In the genomic region with DNA sequence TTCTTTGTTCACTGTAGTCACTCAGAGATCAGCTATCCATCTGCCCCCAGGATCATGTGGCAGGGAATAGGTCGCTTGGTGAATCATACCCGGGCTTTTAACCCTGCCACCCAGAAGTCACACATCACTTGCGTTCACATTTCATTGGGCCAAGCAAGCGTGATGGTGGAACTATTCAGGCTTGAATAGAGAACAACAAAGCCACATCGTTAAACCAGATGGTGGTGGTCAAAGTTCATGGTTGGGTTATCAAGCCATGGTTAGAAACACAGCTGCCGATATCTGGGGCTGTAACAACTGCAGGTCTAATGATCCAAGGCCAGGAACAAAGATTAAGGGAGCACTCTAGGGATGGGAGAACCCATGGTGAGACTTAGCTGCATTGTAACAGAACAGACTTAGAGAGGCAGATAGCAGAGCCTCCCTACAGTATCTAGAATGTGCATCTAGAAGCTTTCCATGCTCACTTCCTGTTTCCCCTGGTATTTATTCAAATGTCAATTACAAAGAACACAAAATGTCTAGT, we compare ENCODE assay signal across 8 cellular contexts. TPM values are rescaled to one million over a fixed set of nuclear protein-coding genes. Genes with fewer than 3 reads are reported as not detected.
DNase-seq lines count a peak whose midpoint lies in the region; ATAC-seq, FAIRE-seq and TF ChIP-seq lines count a peak whose summit lies in the region.
"Had no signal": no experiment of that assay in that cellular context is flagged by ENCODE, and none has a peak within 500 bp of the region (broad histone marks: within the 10 kb centered on the region; RNA-seq: fewer than 3 reads in every experiment).

No MANE protein-coding gene starts in this region.

- peaks cover 34 to 65% of the 10 kb centered on the region in 2 donors for H3K4me1 ChIP-seq in naive thymus-derived CD4-positive, alpha-beta T cell (ENCODE audit: control insufficient read depth in 2 of 2, insufficient read depth in 2 of 2, low read length in 2 of 2)
- H3K4me1 ChIP-seq in kidney (ENCODE audit: control insufficient read depth in 1 of 2, insufficient read depth in 1 of 2, low read depth in 1 of 2, low read length in 2 of 2) = no peaks in the 10 kb centered on the region

- no peaks in the 10 kb centered on the region for H3K27me3 ChIP-seq in naive thymus-derived CD4-positive, alpha-beta T cell (ENCODE audit: control insufficient read depth in 2 of 2, insufficient read depth in 2 of 2, low read length in 2 of 2)

- peak overlapping the region in 9 of 10 donors; percentile 18 to 84 (median 61) for H3K4me3 Mint-ChIP-seq in naive thymus-derived CD4-positive, alpha-beta T cell

- CTCF ChIA-PET in naive thymus-derived CD4-positive, alpha-beta T cell (lab: Charles Lee) = interaction anchor here (0.8 to 2.0 kb wide), 6 partner anchors 12 to 75 kb away, joined by 3 to 7 read pairs (median 3); no protein-coding TSS in a partner anchor

- H3K27me3 Mint-ChIP-seq in naive thymus-derived CD4-positive, alpha-beta T cell = no peaks in the 10 kb centered on the region

- peaks cover 2 to 36% (median 4%) of the 10 kb centered on the region in 11 donors for H3K9me3 Mint-ChIP-seq in naive thymus-derived CD4-positive, alpha-beta T cell

- H3K9me3 ChIP-seq in naive thymus-derived CD4-positive, alpha-beta T cell (ENCODE audit: control insufficient read depth in 2 of 3, low read length in 3 of 3) = no peaks in the 10 kb centered on the region
- no peaks in the 10 kb centered on the region for H3K9me3 ChIP-seq in kidney (ENCODE audit: control insufficient read depth in 1 of 2, low read length in 2 of 2)

- no peak for TF ChIP-seq CTCF in kidney (IDR thresholded peaks at IDR 0.05; ENCODE audit: borderline replicate concordance, extremely low read depth, insufficient read depth)

- peak; percentile 67 for DNase-seq in NCI-H69 (lab: John Stamatoyannopoulos, UW)
- peak in 1 of 9 donors; percentile 22 for DNase-seq in naive thymus-derived CD4-positive, alpha-beta T cell
- DNase-seq in NCI-H2196 treated with DMSO at 0.1 percent for 48 hours (lab: John Stamatoyannopoulos, UW; ENCODE audit: unreplicated experiment) = no peak
- no peak for DNase-seq in sciatic nerve (ENCODE audit: low spot score)
- DNase-seq in kidney = no peak

- peaks cover 4 to 55% (median 16%) of the 10 kb centered on the region in 5 donors for H3K36me3 Mint-ChIP-seq in naive thymus-derived CD4-positive, alpha-beta T cell

- POLR2A ChIA-PET in naive thymus-derived CD4-positive, alpha-beta T cell (lab: Charles Lee) = interaction anchor here (0.6 to 6.4 kb wide), 20 partner anchors 9 to 92 kb away, joined by 3 to 55 read pairs (median 5); a partner anchor contains a TSS

- peak overlapping the region; percentile 55 for H3K27ac ChIP-seq in naive thymus-derived CD4-positive, alpha-beta T cell (ENCODE audit: low read depth, low read length)
- no peak overlapping the region for H3K27ac ChIP-seq in kidney (ENCODE audit: low read depth in 2 of 2, low read length in 2 of 2)
- H3K27ac ChIP-seq: SK-N-MC had no signal

- H3K4me1 Mint-ChIP-seq in naive thymus-derived CD4-positive, alpha-beta T cell = peaks cover 49 to 95% (median 91%) of the 10 kb centered on the region in 7 donors

- no peak overlapping the region for H3K9ac ChIP-seq in kidney (ENCODE audit: low read length in 2 of 2)

- peak; percentile 86 for ATAC-seq in GM18909 (IDR thresholded peaks at IDR 0.05; ENCODE audit: poor library complexity, unreplicated experiment)
- peak; percentile 69 for ATAC-seq in HG02763 (IDR thresholded peaks at IDR 0.05; ENCODE audit: unreplicated experiment)
- ATAC-seq in naive thymus-derived CD4-positive, alpha-beta T cell = peak; percentile 57
- no peak for ATAC-seq in sciatic nerve

- peak overlapping the region; percentile 58 to 96 (median 93) for H3K27ac Mint-ChIP-seq in naive thymus-derived CD4-positive, alpha-beta T cell

- no peak for FAIRE-seq in kidney (lab: Jason Lieb, UNC)

- H3K36me3 ChIP-seq in naive thymus-derived CD4-positive, alpha-beta T cell (ENCODE audit: control insufficient read depth in 2 of 3, insufficient read depth in 3 of 3, low read length in 3 of 3) = no peaks in the 10 kb centered on the region
- no peaks in the 10 kb centered on the region for H3K36me3 ChIP-seq in kidney (ENCODE audit: control insufficient read depth in 1 of 2, insufficient read depth in 2 of 2, low read length in 2 of 2)

- intact Hi-C loops in naive thymus-derived CD4-positive, alpha-beta T cell (cut with micrococcal nuclease) = loop anchor here (1.0 to 2.0 kb wide), 4 partner anchors 7 to 42 kb away; a partner anchor contains a TSS
- intact Hi-C loops in sciatic nerve (cut with DNase I) (no loop called here), kidney (cut with DNase I) (no loop called here)

- H3K4me3 ChIP-seq in naive thymus-derived CD4-positive, alpha-beta T cell (ENCODE audit: low read length) = peak overlapping the region; percentile 11
- H3K4me3 ChIP-seq in kidney (ENCODE audit: low read length in 2 of 2) = no peak overlapping the region
- H3K4me3 ChIP-seq: SK-N-MC had no signal

RNA-seq across cellular contexts. Expression of a gene that starts 40.0 kb away (rescaled TPM):
- 1,000 to 10,000 TPM in 3 of 5 experiments, 100 to 1,000 TPM in 2; 739 to 1,121 (median 1,015) TPM for total RNA-seq in naive thymus-derived CD4-positive, alpha-beta T cell
- 1,000 to 10,000 TPM; 1,177 to 1,286 TPM for polyA plus RNA-seq in naive thymus-derived CD4-positive, alpha-beta T cell
- total RNA-seq in sciatic nerve (62.8 TPM), kidney (60.2 TPM)
- 1.4 TPM for polyA plus RNA-seq in kidney (ENCODE audit: insufficient read depth, low read depth, low replicate concordance)

RNA-seq across cellular contexts. Expression of a gene that starts 58.4 kb away (rescaled TPM):
- not detected for total RNA-seq in naive thymus-derived CD4-positive, alpha-beta T cell
- not detected for polyA plus RNA-seq in naive thymus-derived CD4-positive, alpha-beta T cell
- not detected for total RNA-seq in sciatic nerve
- total RNA-seq in kidney = 1.9 TPM
- 102 TPM for polyA plus RNA-seq in kidney (ENCODE audit: insufficient read depth, low read depth, low replicate concordance)

Comparison
In these comparisons a context has a peak if more than half of its experiments do, and no peak if none do; other contexts are left out.
1. RNA of a gene that starts 40.0 kb away (total RNA-seq): 739 to 1,121 TPM in naive thymus-derived CD4-positive, alpha-beta T cell; 62.8 TPM in sciatic nerve (single experiment) and 60.2 TPM in kidney (single experiment); every median in the first group is over 10 times any median in the second.
2. intact Hi-C loops: an anchor here in naive thymus-derived CD4-positive, alpha-beta T cell (1.0 to 2.0 kb wide); none called in sciatic nerve and kidney.